ENCODE assay signal across 28 cellular contexts in the genomic region with DNA sequence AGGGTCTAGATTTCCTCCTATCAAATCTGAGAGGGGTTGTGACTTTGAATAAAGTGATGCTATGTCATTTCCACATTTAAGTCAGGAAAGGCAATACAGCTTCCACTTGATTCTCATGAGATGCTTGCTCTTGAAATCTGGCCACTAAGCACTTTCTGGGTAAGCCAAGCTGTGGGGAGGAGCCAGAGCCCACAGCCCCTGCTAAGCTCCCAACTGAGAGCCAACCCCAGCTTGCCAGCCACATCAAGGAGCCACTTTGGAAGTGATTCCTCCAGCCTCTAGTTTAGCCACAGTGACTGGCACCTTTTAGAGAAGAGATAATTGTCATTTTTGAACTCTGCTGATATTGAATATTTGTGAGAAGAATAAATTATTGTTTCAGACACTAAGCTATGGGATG.
"Had no signal": no experiment of that assay in that cellular context is flagged by ENCODE, and none has a peak within 500 bp of the region (broad histone marks: within the 10 kb centered on the region; RNA-seq: fewer than 3 reads in every experiment).

No MANE protein-coding gene starts in this region.

- H3K4me1 Mint-ChIP-seq: activated CD4-positive, alpha-beta memory T cell treated with anti-CD3 and anti-CD28 coated beads, Interleukin-2, amount 10 ng/mL, durations not matched to agents 7 days and 5 days; activated CD4-positive, alpha-beta T cell treated with anti-CD3 and anti-CD28 coated beads for 36 hours; activated T-helper 17 cell treated with anti-CD3 and anti-CD28 coated beads, Interleukin-2, amount 50 U/mL, for 72 hours had no signal

- H3K27me3 Mint-ChIP-seq: activated CD4-positive, alpha-beta memory T cell treated with anti-CD3 and anti-CD28 coated beads, Interleukin-2, amount 10 ng/mL, durations not matched to agents 7 days and 5 days; activated CD4-positive, alpha-beta T cell treated with anti-CD3 and anti-CD28 coated beads for 36 hours; activated naive CD8-positive, alpha-beta T cell; activated T-helper 17 cell treated with anti-CD3 and anti-CD28 coated beads, Interleukin-2, amount 50 U/mL, for 72 hours had no signal

- H3K4me1 ChIP-seq: Peyer's patch, SJSA1 had no signal

- H3K36me3 ChIP-seq: MG63, Peyer's patch, SJSA1 had no signal

- H3K27ac Mint-ChIP-seq: activated CD4-positive, alpha-beta memory T cell treated with anti-CD3 and anti-CD28 coated beads, Interleukin-2, amount 10 ng/mL, durations not matched to agents 7 days and 5 days; activated CD4-positive, alpha-beta T cell treated with anti-CD3 and anti-CD28 coated beads for 36 hours; activated naive CD4-positive, alpha-beta T cell treated with anti-CD3 and anti-CD28 coated beads for 36 hours; activated naive CD8-positive, alpha-beta T cell; activated T-helper 17 cell treated with anti-CD3 and anti-CD28 coated beads, Interleukin-2, amount 50 U/mL, for 72 hours had no signal

- H3K36me3 Mint-ChIP-seq: activated naive CD8-positive, alpha-beta T cell had no signal

- ATAC-seq: activated CD4-positive, alpha-beta T cell treated with anti-CD3 and anti-CD28 coated beads for 36 hours; activated T-helper 17 cell treated with anti-CD3 and anti-CD28 coated beads, Interleukin-2, amount 50 U/mL, for 72 hours; SK-N-SH treated with all-trans-retinoic acid at 6 μM for 48 hours had no signal

- H3K4me3 Mint-ChIP-seq: activated CD4-positive, alpha-beta memory T cell treated with anti-CD3 and anti-CD28 coated beads, Interleukin-2, amount 10 ng/mL, durations not matched to agents 7 days and 5 days; activated CD4-positive, alpha-beta T cell treated with anti-CD3 and anti-CD28 coated beads for 36 hours; activated naive CD4-positive, alpha-beta T cell treated with anti-CD3 and anti-CD28 coated beads for 36 hours; activated naive CD8-positive, alpha-beta T cell; activated T-helper 17 cell treated with anti-CD3 and anti-CD28 coated beads, Interleukin-2, amount 50 U/mL, for 72 hours had no signal

- H3K27me3 ChIP-seq: MG63, Peyer's patch, SJSA1 had no signal

- DNase-seq: activated CD4-positive, alpha-beta memory T cell treated with anti-CD3 and anti-CD28 coated beads, Interleukin-2, amount 10 ng/mL, durations not matched to agents 7 days and 5 days; activated CD4-positive, alpha-beta T cell treated with anti-CD3 and anti-CD28 coated beads for 36 hours; activated CD4-positive, alpha-beta T cell treated with anti-CD3 and anti-CD28 coated beads, Interleukin-2, amount 50 U/mL, for 1 hour; activated gamma-delta T cell; activated naive CD4-positive, alpha-beta T cell treated with anti-CD3 and anti-CD28 coated beads for 36 hours; activated T-cell treated with anti-CD3 and anti-CD28 coated beads for 4 hours; activated T-cell treated with anti-CD3 and anti-CD28 coated beads, Interleukin-2, amount 50 U/mL, for 48 hours; anterior cingulate cortex; cerebellar nuclear complex; MG63; MV-4-11; NCI-H1092 treated with DMSO at 0.1 percent for 48 hours; NCI-H1417 treated with DMSO at 0.1 percent for 48 hours; NCI-H1694; NCI-H2029; NCI-H2107; NCI-H446; NCI-H524; Peyer's patch; Right ventricle myocardium superior; T-helper 2 cell; T1000 had no signal

- H3K27ac ChIP-seq: Peyer's patch, RWPE1, SJSA1, VCaP had no signal

- H3K4me3 ChIP-seq: MG63, Peyer's patch, SJSA1 had no signal
